32 cellular contexts compared by ENCODE assay signal in genomic region chr11:23563591-23563990, GRCh38.
"Had no signal": no experiment of that assay in that cellular context is flagged by ENCODE, and none has a peak within 500 bp of the region (broad histone marks: within the 10 kb centered on the region; RNA-seq: fewer than 3 reads in every experiment).

No MANE protein-coding gene starts in this region.

- H3K9me3 ChIP-seq: ascending aorta, body of pancreas, breast epithelium, SJCRH30 had no signal

- H3K36me3 Mint-ChIP-seq: activated CD8-positive, alpha-beta memory T cell treated with anti-CD3 and anti-CD28 coated beads, Interleukin-2, amount 10 ng/mL, durations not matched to agents 7 days and 5 days; activated naive CD4-positive, alpha-beta T cell treated with anti-CD3 and anti-CD28 coated beads, Interleukin-2, amount 10 ng/mL, durations not matched to agents 7 days and 5 days; activated naive CD8-positive, alpha-beta T cell had no signal

- H3K27ac Mint-ChIP-seq: activated CD4-positive, alpha-beta memory T cell treated with anti-CD3 and anti-CD28 coated beads, Interleukin-2, amount 10 ng/mL, durations not matched to agents 7 days and 5 days; activated CD8-positive, alpha-beta memory T cell treated with anti-CD3 and anti-CD28 coated beads, Interleukin-2, amount 10 ng/mL, durations not matched to agents 7 days and 5 days; activated naive CD4-positive, alpha-beta T cell treated with anti-CD3 and anti-CD28 coated beads, Interleukin-2, amount 10 ng/mL, durations not matched to agents 7 days and 5 days; activated naive CD8-positive, alpha-beta T cell; activated naive CD8-positive, alpha-beta T cell treated with anti-CD3 and anti-CD28 coated beads, Interleukin-2, amount 50 U/mL, for 24 hours had no signal

- H3K27me3 Mint-ChIP-seq: activated CD4-positive, alpha-beta memory T cell treated with anti-CD3 and anti-CD28 coated beads, Interleukin-2, amount 10 ng/mL, durations not matched to agents 7 days and 5 days; activated CD8-positive, alpha-beta memory T cell treated with anti-CD3 and anti-CD28 coated beads, Interleukin-2, amount 10 ng/mL, durations not matched to agents 7 days and 5 days; activated naive CD4-positive, alpha-beta T cell treated with anti-CD3 and anti-CD28 coated beads, Interleukin-2, amount 10 ng/mL, durations not matched to agents 7 days and 5 days; activated naive CD8-positive, alpha-beta T cell; activated naive CD8-positive, alpha-beta T cell treated with anti-CD3 and anti-CD28 coated beads, Interleukin-2, amount 50 U/mL, for 24 hours had no signal

- H3K36me3 ChIP-seq: ascending aorta, breast epithelium, SJCRH30, WERI-Rb-1 had no signal

- H3K27ac ChIP-seq: ascending aorta, body of pancreas, breast epithelium, SJCRH30, SK-N-MC, WERI-Rb-1 had no signal

- H3K4me1 Mint-ChIP-seq: activated CD4-positive, alpha-beta memory T cell treated with anti-CD3 and anti-CD28 coated beads, Interleukin-2, amount 10 ng/mL, durations not matched to agents 7 days and 5 days; activated CD8-positive, alpha-beta memory T cell treated with anti-CD3 and anti-CD28 coated beads, Interleukin-2, amount 10 ng/mL, durations not matched to agents 7 days and 5 days; activated naive CD4-positive, alpha-beta T cell treated with anti-CD3 and anti-CD28 coated beads, Interleukin-2, amount 10 ng/mL, durations not matched to agents 7 days and 5 days; activated naive CD8-positive, alpha-beta T cell treated with anti-CD3 and anti-CD28 coated beads, Interleukin-2, amount 50 U/mL, for 24 hours had no signal

- H3K9me3 Mint-ChIP-seq: activated naive CD4-positive, alpha-beta T cell treated with anti-CD3 and anti-CD28 coated beads, Interleukin-2, amount 10 ng/mL, durations not matched to agents 7 days and 5 days; activated naive CD8-positive, alpha-beta T cell treated with anti-CD3 and anti-CD28 coated beads, Interleukin-2, amount 50 U/mL, for 24 hours had no signal

- DNase-seq: activated CD4-positive, alpha-beta memory T cell treated with anti-CD3 and anti-CD28 coated beads, Interleukin-2, amount 10 ng/mL, durations not matched to agents 7 days and 5 days; activated CD4-positive, alpha-beta T cell treated with anti-CD3 and anti-CD28 coated beads for 1 hour; activated CD4-positive, alpha-beta T cell treated with anti-CD3 and anti-CD28 coated beads for 48 hours; activated CD4-positive, CD25-positive, alpha-beta regulatory T cell; activated CD8-positive, alpha-beta memory T cell treated with anti-CD3 and anti-CD28 coated beads for 24 hours; activated CD8-positive, alpha-beta memory T cell treated with anti-CD3 and anti-CD28 coated beads, Interleukin-2, amount 10 ng/mL, durations not matched to agents 7 days and 5 days; activated CD8-positive, alpha-beta memory T cell treated with anti-CD3 and anti-CD28 coated beads, Interleukin-2, amount 50 U/mL, for 48 hours; activated effector memory CD4-positive, alpha-beta T cell treated with Interleukin-2 at 50 U/mL for 16 hours; activated naive CD4-positive, alpha-beta T cell treated with anti-CD3 and anti-CD28 coated beads, Interleukin-2, amount 10 ng/mL, durations not matched to agents 7 days and 5 days; activated naive CD8-positive, alpha-beta T cell treated with anti-CD3 and anti-CD28 coated beads, Interleukin-2, amount 50 U/mL, for 24 hours; activated T-cell treated with anti-CD3 and anti-CD28 coated beads, Interleukin-2, amount 50 U/mL, for 48 hours; amygdala; body of pancreas; KG1; MM.1S; MV-4-11; NCI-H1092; NCI-H1436 treated with DMSO at 0.1 percent for 48 hours; NCI-H1694 treated with DMSO at 0.1 percent for 48 hours; NCI-H2029; NCI-H2171; NCI-H446; NCI-H510A treated with DMSO at 0.1 percent for 48 hours; NCI-H526 treated with DMSO at 0.1 percent for 48 hours; SHP77; SJCRH30; T1000; WERI-Rb-1 had no signal

- H3K27me3 ChIP-seq: ascending aorta, body of pancreas, breast epithelium, SJCRH30 had no signal

- H3K4me3 Mint-ChIP-seq: activated CD4-positive, alpha-beta memory T cell treated with anti-CD3 and anti-CD28 coated beads, Interleukin-2, amount 10 ng/mL, durations not matched to agents 7 days and 5 days; activated CD8-positive, alpha-beta memory T cell treated with anti-CD3 and anti-CD28 coated beads, Interleukin-2, amount 10 ng/mL, durations not matched to agents 7 days and 5 days; activated naive CD4-positive, alpha-beta T cell treated with anti-CD3 and anti-CD28 coated beads, Interleukin-2, amount 10 ng/mL, durations not matched to agents 7 days and 5 days; activated naive CD8-positive, alpha-beta T cell; activated naive CD8-positive, alpha-beta T cell treated with anti-CD3 and anti-CD28 coated beads, Interleukin-2, amount 50 U/mL, for 24 hours had no signal

- H3K4me1 ChIP-seq: ascending aorta, body of pancreas, breast epithelium, SJCRH30 had no signal

- H3K4me3 ChIP-seq: ascending aorta, body of pancreas, breast epithelium, SJCRH30, SK-N-MC had no signal
